ENCODE assay signal across 2 cellular contexts in the genomic region with DNA sequence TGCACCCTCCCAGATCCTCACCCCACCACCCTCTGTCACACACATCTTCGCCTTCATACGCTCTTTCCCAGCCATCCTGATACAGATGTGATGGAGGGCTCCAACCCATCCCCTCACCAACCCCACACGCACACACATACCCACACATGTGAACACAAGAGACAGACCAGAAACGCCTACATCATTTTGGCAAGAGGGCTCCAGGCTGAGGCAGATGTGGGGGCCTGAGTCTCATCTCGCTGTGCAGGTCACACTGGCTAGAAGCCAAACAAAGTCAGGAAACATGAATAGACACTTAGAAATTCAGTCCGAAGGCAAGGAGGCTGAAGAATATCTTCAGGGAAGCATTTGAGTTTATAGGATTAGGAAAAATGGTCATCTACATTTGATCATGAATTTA.
TF ChIP-seq lines count a peak whose summit lies in the region.

No MANE protein-coding gene starts in this region.

TF ChIP-seq in IMR-90, 13 proteins besides CTCF, POLR2A, EP300 and RAD21:
- TF ChIP-seq MXI1 (IDR thresholded peaks at IDR 0.05; ENCODE audit: borderline replicate concordance, low read depth, low read length) (no peak), RFX5 (IDR thresholded peaks at IDR 0.05; ENCODE audit: low read depth, low read length) (no peak), RCOR1 (IDR thresholded peaks at IDR 0.05; ENCODE audit: insufficient replicate concordance, low read length) (no peak), MAFK (IDR thresholded peaks at IDR 0.05; ENCODE audit: low read depth, low read length) (no peak), USF2 (IDR thresholded peaks at IDR 0.05; ENCODE audit: low read depth, low read length) (no peak), SMC3 (IDR thresholded peaks at IDR 0.05; ENCODE audit: low read depth, low read length) (no peak), CEBPB (IDR thresholded peaks at IDR 0.05; ENCODE audit: low read depth, low read length) (no peak), NFE2L2 (IDR thresholded peaks at IDR 0.05; ENCODE audit: low read depth, low read length) (no peak), CHD1 (IDR thresholded peaks at IDR 0.05; ENCODE audit: low read depth, low read length) (no peak), MAZ (IDR thresholded peaks at IDR 0.05; ENCODE audit: borderline replicate concordance, low read depth, low read length) (no peak), BHLHE40 (IDR thresholded peaks at IDR 0.05; ENCODE audit: low read depth, low read length) (no peak)
- TF ChIP-seq, protein P1, sequence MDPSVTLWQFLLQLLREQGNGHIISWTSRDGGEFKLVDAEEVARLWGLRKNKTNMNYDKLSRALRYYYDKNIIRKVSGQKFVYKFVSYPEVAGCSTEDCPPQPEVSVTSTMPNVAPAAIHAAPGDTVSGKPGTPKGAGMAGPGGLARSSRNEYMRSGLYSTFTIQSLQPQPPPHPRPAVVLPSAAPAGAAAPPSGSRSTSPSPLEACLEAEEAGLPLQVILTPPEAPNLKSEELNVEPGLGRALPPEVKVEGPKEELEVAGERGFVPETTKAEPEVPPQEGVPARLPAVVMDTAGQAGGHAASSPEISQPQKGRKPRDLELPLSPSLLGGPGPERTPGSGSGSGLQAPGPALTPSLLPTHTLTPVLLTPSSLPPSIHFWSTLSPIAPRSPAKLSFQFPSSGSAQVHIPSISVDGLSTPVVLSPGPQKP (IDR thresholded peaks at IDR 0.05; ENCODE audit: borderline replicate concordance, low read depth, low read length): no peak

TF ChIP-seq in H1, 55 proteins besides CTCF, POLR2A, EP300 and RAD21:
- no peak for TF ChIP-seq CBX8 (IDR thresholded peaks at IDR 0.05; ENCODE audit: borderline replicate concordance, low read depth, low read length)
- TF ChIP-seq SIX5 (IDR thresholded peaks at IDR 0.05; ENCODE audit: low read depth, low read length): no peak
- TF ChIP-seq RXRA (IDR thresholded peaks at IDR 0.05; ENCODE audit: insufficient read depth, low read depth, low read length): no peak
TF ChIP-seq in H1: peak in this region for 0.
